ENCODE assay signal across 6 cellular contexts in the genomic region with DNA sequence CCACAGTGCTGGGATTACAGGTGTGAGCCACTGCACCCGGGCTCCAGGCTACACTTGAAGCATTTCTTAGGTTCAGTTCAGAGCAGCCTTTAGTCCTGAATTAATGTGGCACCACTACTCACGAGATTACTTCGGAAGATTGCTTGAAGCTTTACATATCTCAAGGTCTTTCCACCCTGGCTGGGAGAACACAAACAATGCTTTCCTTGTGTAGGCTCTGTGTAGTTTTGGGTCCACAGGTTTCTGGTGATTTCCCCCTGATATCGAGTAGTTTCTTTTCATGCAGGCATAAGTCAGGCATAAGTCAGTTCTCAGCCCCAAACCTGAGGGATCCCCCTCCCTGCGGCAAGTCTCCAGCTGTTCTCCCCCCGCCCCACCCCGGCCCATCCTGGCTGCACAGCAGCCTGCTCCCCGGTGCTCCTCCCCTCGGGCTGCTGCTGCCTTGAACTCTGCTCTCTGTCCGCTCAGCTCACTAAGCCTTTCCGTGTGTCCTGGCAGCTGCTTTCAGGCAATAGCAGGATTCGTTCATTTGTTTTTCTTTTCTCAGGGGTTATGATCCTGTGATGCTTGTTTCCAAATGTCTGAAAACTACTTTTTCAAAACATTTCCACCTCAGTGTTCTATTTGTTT.
"Had no signal": no experiment of that assay in that cellular context is flagged by ENCODE, and none has a peak within 500 bp of the region (broad histone marks: within the 10 kb centered on the region; RNA-seq: fewer than 3 reads in every experiment).

No MANE protein-coding gene starts in this region.

- H3K27ac ChIP-seq: esophagus squamous epithelium, heart right ventricle had no signal

- FAIRE-seq: endothelial cell of umbilical vein had no signal

- H3K4me3 ChIP-seq: esophagus squamous epithelium, heart right ventricle had no signal

- DNase-seq: esophagus squamous epithelium, kidney glomerular epithelial cell, mesendoderm, retina had no signal

- H3K36me3 ChIP-seq: esophagus squamous epithelium, heart right ventricle had no signal
